ENCODE assay signal across 20 cellular contexts in the genomic region with DNA sequence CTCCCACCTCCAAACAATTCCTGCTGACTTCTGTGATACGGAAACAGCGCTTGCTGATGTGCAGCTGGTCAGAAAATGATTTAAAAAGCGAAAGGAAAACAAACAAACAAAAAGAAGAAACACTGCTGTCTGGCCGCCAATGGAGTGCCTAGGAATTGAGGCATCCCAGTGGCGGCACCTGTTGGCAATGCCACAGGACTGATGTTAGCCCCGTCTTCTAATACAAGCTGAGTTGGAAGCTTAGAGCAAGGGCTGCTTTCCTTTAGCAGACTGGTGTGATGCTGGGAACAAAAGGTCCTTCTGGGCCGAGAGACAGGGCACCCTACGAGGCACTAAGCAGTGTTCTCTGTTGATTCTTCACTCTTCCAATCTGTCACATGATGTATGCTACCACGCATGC.
DNase-seq lines count a peak whose midpoint lies in the region; ATAC-seq, FAIRE-seq and TF ChIP-seq lines count a peak whose summit lies in the region.
"Had no signal": no experiment of that assay in that cellular context is flagged by ENCODE, and none has a peak within 500 bp of the region (broad histone marks: within the 10 kb centered on the region; RNA-seq: fewer than 3 reads in every experiment).

No MANE protein-coding gene starts in this region.

- no peak for DNase-seq in HepG2 (ENCODE audit: low spot score)
- no peak for DNase-seq in right lobe of liver
- DNase-seq in NCI-H345 treated with DMSO at 0.1 percent for 48 hours (lab: John Stamatoyannopoulos, UW; ENCODE audit: unreplicated experiment), result peak; percentile 18
- DNase-seq in endodermal cell, result no peak
- no peak for DNase-seq in SK-N-SH
- DNase-seq in head of caudate nucleus, result no peak
- no peak for DNase-seq in D341Med (ENCODE audit: low spot score)
- no peak for DNase-seq in HuH-7.5 (ENCODE audit: low spot score)
- DNase-seq: 8988T, DMS53, GDM1, KBM-7, NCI-H1105, NCI-H146, NCI-H2029, T-cell had no signal

- H3K27me3 ChIP-seq in HepG2 (ENCODE audit: control insufficient read depth in 1 of 2, insufficient read depth in 2 of 2, low read length in 2 of 2) (peaks cover 0 to 8% of the 10 kb centered on the region in 2 experiments; a peak in 1 of 5 replicates), right lobe of liver (no peaks in the 10 kb centered on the region), endodermal cell (ENCODE audit: control insufficient read depth, insufficient read depth, low read length, poor library complexity, severe bottlenecking) (no peaks in the 10 kb centered on the region), SK-N-SH (ENCODE audit: insufficient read depth) (no peaks in the 10 kb centered on the region)

- H3F3A ChIP-seq in SK-N-SH (replicated peaks; ENCODE audit: insufficient read depth), result no peaks in the 10 kb centered on the region

- no peaks in the 10 kb centered on the region for H3K36me3 ChIP-seq in HepG2 (replicated peaks in 1 of 2; ENCODE audit: control insufficient read depth in 1 of 2, insufficient read depth in 2 of 2, low read length in 2 of 2)
- H3K36me3 ChIP-seq in right lobe of liver, result no peaks in the 10 kb centered on the region
- H3K36me3 ChIP-seq in endodermal cell (ENCODE audit: control insufficient read depth, insufficient read depth, low read length), result no peaks in the 10 kb centered on the region
- H3K36me3 ChIP-seq in SK-N-SH (replicated peaks in 1 of 2; ENCODE audit: control insufficient read depth in 1 of 2, insufficient read depth in 2 of 2, low read length in 1 of 2), result no peaks in the 10 kb centered on the region

- no peak for TF ChIP-seq CTCF in HepG2 (CRISPR knock-in tag; IDR thresholded peaks at IDR 0.05)
- TF ChIP-seq CTCF in right lobe of liver (IDR thresholded peaks at IDR 0.05), result no peak
- TF ChIP-seq CTCF in endodermal cell (conservative IDR thresholded peaks at IDR 0.05), result peak; percentile 40
- no peak for TF ChIP-seq CTCF in SK-N-SH (IDR thresholded peaks at IDR 0.05)

- H3K4me1 Mint-ChIP-seq in endodermal cell, result peaks cover 17% of the 10 kb centered on the region
- H3K4me1 Mint-ChIP-seq: T-cell had no signal

- POLR2A ChIA-PET in HepG2 (lab: Yijun Ruan, JAX) (no interaction called here), SK-N-SH (lab: Yijun Ruan, JAX) (no interaction called here)

- H3K9me3 Mint-ChIP-seq in endodermal cell, result no peaks in the 10 kb centered on the region
- H3K9me3 Mint-ChIP-seq: CD14-positive monocyte; T-cell; T-helper 2 cell treated with Interferon-gamma antibody and Interleukin-4, amounts not matched to agents 5 μg/mL and 100 μg/mL, for 36 hours had no signal

- H4K20me1 ChIP-seq in HepG2 (ENCODE audit: insufficient read depth, low read length), result no peaks in the 10 kb centered on the region
- H4K20me1 ChIP-seq in SK-N-SH (ENCODE audit: insufficient read depth), result no peaks in the 10 kb centered on the region

- no peak for TF ChIP-seq RAD21 in HepG2 (CRISPR knock-in tag; IDR thresholded peaks at IDR 0.05)
- no peak for TF ChIP-seq RAD21 in SK-N-SH (IDR thresholded peaks at IDR 0.05; ENCODE audit: low read length)

- peak; percentile 30 for FAIRE-seq in HepG2 (lab: Jason Lieb, UNC)
- FAIRE-seq: D721Med, GM19239 had no signal

- intact Hi-C loops in HepG2 (cut with micrococcal nuclease; ENCODE audit: unreplicated experiment), result no loop called here
- intact Hi-C loops in right lobe of liver (cut with DNase I), result no loop called here
- intact Hi-C loops in head of caudate nucleus (cut with DNase I), result no loop called here

- no peaks in the 10 kb centered on the region for H3K9me2 ChIP-seq in SK-N-SH

- H3K4me3 ChIP-seq in HepG2 (replicated peaks in 1 of 3; ENCODE audit: insufficient read depth in 1 of 3, low read depth in 2 of 3, low read length in 3 of 3) (no peak overlapping the region), right lobe of liver (no peak overlapping the region), endodermal cell (ENCODE audit: low read length) (no peak overlapping the region), SK-N-SH (ENCODE audit: low read depth in 2 of 2, low read length in 1 of 2) (no peak overlapping the region)

- H3K4me2 ChIP-seq in HepG2 (ENCODE audit: low read depth, low read length), result no peak overlapping the region
- H3K4me2 ChIP-seq in SK-N-SH, result no peak overlapping the region

- H3K79me2 ChIP-seq in HepG2 (ENCODE audit: insufficient read depth, low read length), result no peaks in the 10 kb centered on the region
- no peaks in the 10 kb centered on the region for H3K79me2 ChIP-seq in SK-N-SH (ENCODE audit: insufficient read depth)

- no peaks in the 10 kb centered on the region for H3K36me3 Mint-ChIP-seq in endodermal cell (ENCODE audit: low read depth)

- WGBS in HepG2 (ENCODE audit: low lambda C conversion rate), result 43% methylated on average over 9 of the region's 9 CpGs
- 92% methylated on average over 7 of the region's 9 CpGs for WGBS in right lobe of liver (ENCODE audit: insufficient coverage, low coverage, low lambda C conversion rate, missing lambda C conversion rate)
- 92 to 98% methylated on average over 6 to 9 of the region's 9 CpGs for WGBS in endodermal cell (ENCODE audit: insufficient coverage in 1 of 2, insufficient read length in 1 of 2), 2 experiments
- 76% methylated on average over 9 of the region's 9 CpGs for WGBS in SK-N-SH (ENCODE audit: low lambda C conversion rate)

- H3K4me1 ChIP-seq in HepG2 (ENCODE audit: insufficient read depth, low read length) (no peaks in the 10 kb centered on the region), right lobe of liver (no peaks in the 10 kb centered on the region), endodermal cell (ENCODE audit: control insufficient read depth, insufficient read depth, low read length) (peaks cover 7% of the 10 kb centered on the region), SK-N-SH (ENCODE audit: control insufficient read depth in 1 of 2, insufficient read depth in 2 of 2, low read depth in 1 of 2, low read length in 1 of 2) (peaks cover 0 to 25% of the 10 kb centered on the region in 2 experiments; a peak in 2 of 4 replicates)

- BruUV-seq in HepG2 (replicated peaks; lab: Mats Ljungman, UMichigan), result no TSS peak

- no peak overlapping the region for H2AFZ ChIP-seq in HepG2 (ENCODE audit: low read length)
- H2AFZ ChIP-seq in SK-N-SH (ENCODE audit: low read depth), result no peak overlapping the region

- in situ Hi-C loops in HepG2 (cut with HindIII; ENCODE audit: extremely low pct_ligation_motif_present, low pct_unique_long_range_greater_than_20kb), result no loop called here

- H3K9ac ChIP-seq in HepG2 (ENCODE audit: insufficient read depth, low read depth, low read length), result no peak overlapping the region
- no peak overlapping the region for H3K9ac ChIP-seq in endodermal cell (ENCODE audit: extremely low read depth, low read length, poor library complexity, severe bottlenecking)
- no peak overlapping the region for H3K9ac ChIP-seq in SK-N-SH

- CTCF ChIA-PET in HepG2 (lab: Yijun Ruan, JAX; ENCODE audit: low intra/inter-chr PET ratio, low total read pairs), result no interaction called here
- CTCF ChIA-PET in SK-N-SH (lab: Yijun Ruan, JAX), result interaction anchor here (0.5 to 2.2 kb wide), 3 partner anchors 85 to 270 kb away, joined by 3 to 6 read pairs (median 3); no protein-coding TSS in a partner anchor

- H3K27ac Mint-ChIP-seq in endodermal cell, result no peak overlapping the region
- H3K27ac Mint-ChIP-seq: T-cell; T-helper 2 cell treated with Interferon-gamma antibody and Interleukin-4, amounts not matched to agents 5 μg/mL and 100 μg/mL, for 36 hours had no signal

- H3K27me3 Mint-ChIP-seq in endodermal cell (ENCODE audit: insufficient read depth), result no peaks in the 10 kb centered on the region
- H3K27me3 Mint-ChIP-seq: T-cell had no signal

- TF ChIP-seq POLR2A in HepG2 (IDR thresholded peaks at IDR 0.05; ENCODE audit: insufficient read depth in 1 of 2, low read depth in 2 of 2, low read length in 2 of 2), result no peak
- TF ChIP-seq POLR2A in right lobe of liver (IDR thresholded peaks at IDR 0.05), result no peak

- H3K9me3 ChIP-seq in HepG2 (ENCODE audit: low read length), result no peaks in the 10 kb centered on the region
- no peaks in the 10 kb centered on the region for H3K9me3 ChIP-seq in right lobe of liver
- H3K9me3 ChIP-seq in endodermal cell (ENCODE audit: control insufficient read depth, low read length), result no peaks in the 10 kb centered on the region
- no peaks in the 10 kb centered on the region for H3K9me3 ChIP-seq in SK-N-SH

- no peak for ATAC-seq in HepG2
- ATAC-seq in right lobe of liver, result no peak
- ATAC-seq: T-cell had no signal

- TF ChIP-seq EP300 in HepG2 (IDR thresholded peaks at IDR 0.05; ENCODE audit: low read depth in 2 of 2, low read length in 2 of 2), result no peak
- TF ChIP-seq EP300 in HepG2 (CRISPR knock-in tag; IDR thresholded peaks at IDR 0.05; ENCODE audit: borderline replicate concordance), result no peak
- no peak for TF ChIP-seq EP300 in SK-N-SH (IDR thresholded peaks at IDR 0.05; ENCODE audit: borderline replicate concordance in 1 of 2, low read depth in 1 of 2, low read length in 1 of 2)

- no peak overlapping the region for H3K4me3 Mint-ChIP-seq in endodermal cell
- H3K4me3 Mint-ChIP-seq: CD14-positive monocyte; T-cell; T-helper 2 cell treated with Interferon-gamma antibody and Interleukin-4, amounts not matched to agents 5 μg/mL and 100 μg/mL, for 36 hours had no signal

- H3K27ac ChIP-seq in HepG2 (ENCODE audit: extremely low read length, insufficient read depth, low read length), result no peak overlapping the region
- H3K27ac ChIP-seq in right lobe of liver, result no peak overlapping the region
- no peak overlapping the region for H3K27ac ChIP-seq in endodermal cell (ENCODE audit: low read depth, low read length)
- H3K27ac ChIP-seq in SK-N-SH (ENCODE audit: low read depth in 2 of 2, low read length in 1 of 2), result no peak overlapping the region

TF ChIP-seq in SK-N-SH, 30 proteins besides CTCF, POLR2A, EP300 and RAD21:
- TF ChIP-seq RFX5 (IDR thresholded peaks at IDR 0.05; ENCODE audit: low read length) (no peak), IRF3 (IDR thresholded peaks at IDR 0.05; ENCODE audit: low read depth, low read length) (no peak)
- TF ChIP-seq, protein P1, sequence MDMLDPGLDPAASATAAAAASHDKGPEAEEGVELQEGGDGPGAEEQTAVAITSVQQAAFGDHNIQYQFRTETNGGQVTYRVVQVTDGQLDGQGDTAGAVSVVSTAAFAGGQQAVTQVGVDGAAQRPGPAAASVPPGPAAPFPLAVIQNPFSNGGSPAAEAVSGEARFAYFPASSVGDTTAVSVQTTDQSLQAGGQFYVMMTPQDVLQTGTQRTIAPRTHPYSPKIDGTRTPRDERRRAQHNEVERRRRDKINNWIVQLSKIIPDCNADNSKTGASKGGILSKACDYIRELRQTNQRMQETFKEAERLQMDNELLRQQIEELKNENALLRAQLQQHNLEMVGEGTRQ (IDR thresholded peaks at IDR 0.05; ENCODE audit: borderline replicate concordance, low read depth, low read length), result no peak
TF ChIP-seq in SK-N-SH: peak in this region for 0.
